Comparison of ENCODE assay signal across 10 cellular contexts in the genomic region with DNA sequence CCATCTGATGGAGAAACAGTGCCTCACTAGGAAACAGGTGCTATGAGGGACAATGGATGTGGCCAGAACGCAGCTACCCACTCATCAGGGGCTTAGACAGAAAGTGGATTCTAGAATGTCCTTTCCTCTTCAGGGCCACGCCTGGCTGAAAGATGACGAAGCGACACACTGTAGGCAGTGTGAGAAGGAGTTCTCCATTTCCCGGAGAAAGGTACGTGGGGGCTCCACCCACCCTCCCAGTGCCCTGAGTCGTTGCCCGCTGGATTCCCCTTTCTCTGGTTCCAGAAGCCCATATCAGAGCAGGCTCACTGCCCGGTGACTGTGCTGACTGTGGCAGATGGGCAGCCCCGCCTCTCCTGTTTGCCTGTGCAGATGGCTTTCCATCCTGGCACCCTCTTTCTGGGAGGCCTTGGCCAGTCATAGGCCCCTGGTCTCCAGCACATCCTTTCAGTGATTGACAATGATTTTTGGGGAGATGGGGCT. TPM values are rescaled to one million over a fixed set of nuclear protein-coding genes. Genes with fewer than 3 reads are reported as not detected.
DNase-seq lines count a peak whose midpoint lies in the region; TF ChIP-seq lines count a peak whose summit lies in the region.
"Had no signal": no experiment of that assay in that cellular context is flagged by ENCODE, and none has a peak within 500 bp of the region (broad histone marks: within the 10 kb centered on the region; RNA-seq: fewer than 3 reads in every experiment).

No MANE protein-coding gene starts in this region.

- TF ChIP-seq CTCF in BE2C (IDR thresholded peaks at IDR 0.05; ENCODE audit: low read depth, low read length) (no peak), nephron (IDR thresholded peaks at IDR 0.05; ENCODE audit: unreplicated experiment in 3 of 3) (no peak), coronary artery (IDR thresholded peaks at IDR 0.05) (no peak), GM20000 (IDR thresholded peaks at IDR 0.05; ENCODE audit: extremely low read depth, missing control alignments) (no peak)

- no peaks in the 10 kb centered on the region for H3K9me3 ChIP-seq in BE2C
- H3K9me3 ChIP-seq: Peyer's patch had no signal

- peaks cover 65% of the 10 kb centered on the region for H3K36me3 ChIP-seq in BE2C

- DNase-seq in BE2C (peak; percentile 43), NCI-H1694 treated with DMSO at 0.1 percent for 48 hours (lab: John Stamatoyannopoulos, UW) (peak; percentile 82), GM19238 (ENCODE audit: insufficient read length, low spot score) (no peak), DMS153 treated with DMSO at 0.1 percent for 48 hours (lab: John Stamatoyannopoulos, UW; ENCODE audit: unreplicated experiment) (no peak), coronary artery (ENCODE audit: low spot score) (no peak), GM20000 (ENCODE audit: low spot score) (no peak)
- DNase-seq: mesenchymal stem cell had no signal

- no peaks in the 10 kb centered on the region for H3K9me3 Mint-ChIP-seq in nephron

- no peaks in the 10 kb centered on the region; the same call in 1 of the 2 replicates for H3K27me3 ChIP-seq in BE2C
- H3K27me3 ChIP-seq: Peyer's patch had no signal

- H3K4me1 Mint-ChIP-seq in nephron: peaks cover 30% of the 10 kb centered on the region

- H3K4me3 ChIP-seq in BE2C (ENCODE audit: low read depth, low read length) (no peak overlapping the region), coronary artery (no peak overlapping the region)
- H3K4me3 ChIP-seq: Peyer's patch had no signal

- peaks cover 59% of the 10 kb centered on the region for H3K36me3 Mint-ChIP-seq in nephron (ENCODE audit: low read depth)

- H3K27ac ChIP-seq in cingulate gyrus (ENCODE audit: low read depth, low read length): peak overlapping the region; percentile 80
- peak overlapping the region in 1 of 2 donors; percentile 44 for H3K27ac ChIP-seq in coronary artery

- peak overlapping the region; percentile 34 to 55 (median 35) for H3K27ac Mint-ChIP-seq in nephron

- H3K4me1 ChIP-seq in BE2C: no peaks in the 10 kb centered on the region
- H3K4me1 ChIP-seq: Peyer's patch had no signal

- no peaks in the 10 kb centered on the region for H3K27me3 Mint-ChIP-seq in nephron (ENCODE audit: low read depth)

- no peak overlapping the region for H3K4me3 Mint-ChIP-seq in nephron

RNA-seq across cellular contexts. Expression of a gene that starts 16.0 kb away (rescaled TPM):
- polyA plus RNA-seq in BE2C (2012; ENCODE audit: insufficient read depth, insufficient read length, low read depth): 678 TPM

RNA-seq across cellular contexts. Expression of a gene that starts 57.1 kb away (rescaled TPM):
- 38.8 TPM for polyA plus RNA-seq in BE2C (2012; ENCODE audit: insufficient read depth, insufficient read length, low read depth)

Comparison
In these comparisons a context has a peak if more than half of its experiments do, and no peak if none do; other contexts are left out.
1. DNase-seq: peak in BE2C (single experiment) and NCI-H1694 treated with DMSO at 0.1 percent for 48 hours (single experiment); none in GM19238 (single experiment), DMS153 treated with DMSO at 0.1 percent for 48 hours (single experiment), coronary artery (single experiment) and GM20000 (single experiment).